In genomic region chr12:57420482-57420881, GRCh38 we compare ENCODE assay signal across 27 cellular contexts. TPM values are rescaled to one million over a fixed set of nuclear protein-coding genes. Genes with fewer than 3 reads are reported as not detected.
A peak's percentile ranks its signal among the peaks of the same experiment; 100 is the strongest.
DNase-seq lines count a peak whose midpoint lies in the region; ATAC-seq and TF ChIP-seq lines count a peak whose summit lies in the region.
"Had no signal": no experiment of that assay in that cellular context is flagged by ENCODE, and none has a peak within 500 bp of the region (broad histone marks: within the 10 kb centered on the region; RNA-seq: fewer than 3 reads in every experiment).

No MANE protein-coding gene starts in this region.

- H3K27me3 Mint-ChIP-seq in effector memory CD8-positive, alpha-beta T cell, result no peaks in the 10 kb centered on the region

- no peak overlapping the region for H2BK12ac ChIP-seq in trophoblast cell (ENCODE audit: low read length)

- no peak overlapping the region for H2AK5ac ChIP-seq in trophoblast cell (ENCODE audit: low read length)

- 100% methylated on average over 1 of the region's 5 CpGs for WGBS in trophoblast cell (ENCODE audit: extremely low coverage, insufficient coverage, insufficient read length)

- H3K9me3 ChIP-seq in SJSA1 (replicated peaks), result no peaks in the 10 kb centered on the region
- no peaks in the 10 kb centered on the region for H3K9me3 ChIP-seq in trophoblast cell (ENCODE audit: insufficient read depth, low read depth, low read length)
- H3K9me3 ChIP-seq in osteoblast (ENCODE audit: low read depth, low read length), result no peaks in the 10 kb centered on the region
- H3K9me3 ChIP-seq: A549, Caco-2, HAP-1, MG63 had no signal

- H3K4ac ChIP-seq in trophoblast cell (ENCODE audit: low read depth, low read length), result peak overlapping the region; percentile 10

- no peak overlapping the region for H2BK5ac ChIP-seq in trophoblast cell (ENCODE audit: low read depth, low read length, poor library complexity)

- H4K8ac ChIP-seq in trophoblast cell (ENCODE audit: low read depth, low read length), result no peak overlapping the region

- H3K4me1 ChIP-seq in SJSA1 (replicated peaks) (peaks cover 9% of the 10 kb centered on the region), trophoblast cell (ENCODE audit: control insufficient read depth in 1 of 2, insufficient read depth in 2 of 2, low read length in 2 of 2) (no peaks in the 10 kb centered on the region), osteoblast (ENCODE audit: insufficient read depth, low read length) (peaks cover 5% of the 10 kb centered on the region)
- H3K4me1 ChIP-seq: Caco-2, HAP-1 had no signal

- H4K91ac ChIP-seq in trophoblast cell (ENCODE audit: low read depth, low read length), result no peak overlapping the region

- no peak for ATAC-seq in effector memory CD8-positive, alpha-beta T cell (replicated peaks)
- ATAC-seq in Right ventricle myocardium superior (ENCODE audit: poor library complexity), result no peak
- ATAC-seq: A549; CD8-positive, alpha-beta T cell; GM23338; PC-3; Right ventricle myocardium inferior had no signal

- peaks cover 71% of the 10 kb centered on the region for H3K36me3 ChIP-seq in SJSA1
- H3K36me3 ChIP-seq in trophoblast cell (ENCODE audit: control insufficient read depth in 1 of 2, insufficient read depth in 2 of 2, low read length in 2 of 2), result peaks cover 3 to 11% of the 10 kb centered on the region in 2 experiments
- peaks cover 11% of the 10 kb centered on the region for H3K36me3 ChIP-seq in osteoblast (ENCODE audit: insufficient read depth, low read length)

- peak overlapping the region; percentile 19 for H3K9ac ChIP-seq in trophoblast cell (ENCODE audit: low read length)

- H3K4me2 ChIP-seq in trophoblast cell (ENCODE audit: low read length) (no peak overlapping the region), osteoblast (ENCODE audit: insufficient read depth, low read length) (no peak overlapping the region)
- H3K4me2 ChIP-seq: A549, GM23338 had no signal

- H3K4me1 Mint-ChIP-seq in effector memory CD8-positive, alpha-beta T cell (ENCODE audit: low read depth in 2 of 2), result peaks cover 12 to 42% of the 10 kb centered on the region in 2 donors

- no peak overlapping the region for H4K12ac ChIP-seq in trophoblast cell (ENCODE audit: low read depth, low read length)

- H3K18ac ChIP-seq in trophoblast cell (ENCODE audit: low read length), result no peak overlapping the region

- no peaks in the 10 kb centered on the region for H3K79me1 ChIP-seq in trophoblast cell (ENCODE audit: low read length)

- peak; percentile 63 to 90 for DNase-seq in SJSA1 (ENCODE audit: low read depth in 1 of 2, low spot score in 2 of 2)
- DNase-seq in effector memory CD8-positive, alpha-beta T cell, result no peak
- no peak for DNase-seq in trophoblast cell
- no peak for DNase-seq in osteoblast (ENCODE audit: insufficient read length, low spot score, missing footprints)
- DNase-seq in Right ventricle myocardium superior, result no peak
- DNase-seq: C1 segment of cervical spinal cord; Caco-2; CD8-positive, alpha-beta T cell; HFFc6; IMR-90; KG1; MG63; NCI-H1105 treated with DMSO at 0.1 percent for 48 hours; NCI-H146; NCI-H1930; NCI-H2107; NCI-H446; NCI-H524 treated with DMSO at 0.1 percent for 48 hours; NCI-H82; NK-92 treated with Interleukin-12 subunit alpha and Interleukin-12 subunit beta, amount 100 ng/mL, for 24 hours; PC-3 had no signal

- H3K14ac ChIP-seq in trophoblast cell (ENCODE audit: low read length), result no peak overlapping the region

- H3K79me2 ChIP-seq in trophoblast cell (ENCODE audit: control insufficient read depth, insufficient read depth, low read length, poor library complexity) (no peaks in the 10 kb centered on the region), osteoblast (ENCODE audit: insufficient read depth, low read length) (peaks cover 85% of the 10 kb centered on the region)

- H3K27ac ChIP-seq in SJSA1 (no peak overlapping the region), trophoblast cell (ENCODE audit: low read depth, low read length) (no peak overlapping the region), osteoblast (ENCODE audit: low read depth, low read length) (no peak overlapping the region)
- H3K27ac ChIP-seq: A549 had no signal

- H3K9me3 Mint-ChIP-seq in effector memory CD8-positive, alpha-beta T cell, result no peaks in the 10 kb centered on the region
- H3K9me3 Mint-ChIP-seq: CD8-positive, alpha-beta T cell; GM23338; HFFc6 had no signal

- H3K27ac Mint-ChIP-seq in effector memory CD8-positive, alpha-beta T cell, result peak overlapping the region; percentile 21 to 50
- H3K27ac Mint-ChIP-seq: GM23338, HFFc6 had no signal

- peaks cover 25% of the 10 kb centered on the region for H3K36me3 Mint-ChIP-seq in effector memory CD8-positive, alpha-beta T cell (ENCODE audit: insufficient read depth)

- H3K4me3 ChIP-seq in SJSA1 (no peak overlapping the region), trophoblast cell (ENCODE audit: low read depth, low read length) (no peak overlapping the region), osteoblast (ENCODE audit: insufficient read depth, low read length) (no peak overlapping the region)
- H3K4me3 ChIP-seq: A549, GM23338, HAP-1, MG63 had no signal

- no peak overlapping the region for H3K4me3 Mint-ChIP-seq in effector memory CD8-positive, alpha-beta T cell
- H3K4me3 Mint-ChIP-seq: CD8-positive, alpha-beta T cell; GM23338; HFFc6 had no signal

- intact Hi-C loops in Right ventricle myocardium superior (cut with DNase I), result no loop called here

- no peak overlapping the region for H3K23ac ChIP-seq in trophoblast cell (ENCODE audit: low read length)

- H3K27me3 ChIP-seq in SJSA1 (replicated peaks), result no peaks in the 10 kb centered on the region
- H3K27me3 ChIP-seq in trophoblast cell (ENCODE audit: insufficient read depth, low read length), result no peaks in the 10 kb centered on the region
- H3K27me3 ChIP-seq in osteoblast (ENCODE audit: insufficient read depth, low read length), result no peaks in the 10 kb centered on the region
- H3K27me3 ChIP-seq: MG63 had no signal

- TF ChIP-seq CTCF in osteoblast (IDR thresholded peaks at IDR 0.05; ENCODE audit: extremely low read depth, low read depth, low read length), result no peak

- no peak overlapping the region for H2BK120ac ChIP-seq in trophoblast cell (ENCODE audit: insufficient read depth, low read length, poor library complexity)

- H2AFZ ChIP-seq in trophoblast cell (ENCODE audit: insufficient read depth, low read length, poor library complexity) (no peak overlapping the region), osteoblast (ENCODE audit: low read length) (no peak overlapping the region)
- H2AFZ ChIP-seq: GM23338 had no signal

- H4K20me1 ChIP-seq in osteoblast (ENCODE audit: insufficient read depth, low read length), result peaks cover 23% of the 10 kb centered on the region

RNA-seq across cellular contexts. Expression of gene R3HDM2, which starts 10.4 kb away (rescaled TPM):
- total RNA-seq in SJSA1 (2014; rRNA removed; shearing (Covaris generic)), result 14.2 and 18.4 TPM in 2 replicates
- polyA plus RNA-seq in trophoblast cell (2013), result 24.2 and 24.9 TPM in 2 replicates
- total RNA-seq in osteoblast, result 23.2 and 25.0 TPM in 2 replicates
- total RNA-seq in Right ventricle myocardium superior, result 48.9 TPM

RNA-seq across cellular contexts. Expression of gene INHBC, which starts 14.1 kb away (rescaled TPM):
- total RNA-seq in SJSA1 (2014; rRNA removed; shearing (Covaris generic)), result 0.18 and 0.88 TPM in 2 replicates
- polyA plus RNA-seq in trophoblast cell (2013), result 0.01 and 0.03 TPM in 2 replicates
- total RNA-seq in osteoblast (not detected in 2 replicates), Right ventricle myocardium superior (not detected)
- total RNA-seq: Caco-2, GM23338, HFFc6, IMR-90, PC-3, Right ventricle myocardium inferior, RPMI7951, SK-MEL-5 had no signal

RNA-seq across cellular contexts. Expression of gene INHBE, which starts 34.6 kb away (rescaled TPM):
- 2.2 and 2.5 TPM in 2 replicates for total RNA-seq in SJSA1 (2014; rRNA removed; shearing (Covaris generic))
- 0.26 and 0.46 TPM in 2 replicates for polyA plus RNA-seq in trophoblast cell (2013)
- 0.88 and 3.3 TPM in 2 replicates for total RNA-seq in osteoblast
- total RNA-seq in Right ventricle myocardium superior, result not detected
- total RNA-seq: CD8-positive, alpha-beta T cell; PC-3; Right ventricle myocardium inferior had no signal

RNA-seq across cellular contexts. Expression of gene GLI1, which starts 39.1 kb away (rescaled TPM):
- 225 and 323 TPM in 2 replicates for total RNA-seq in SJSA1 (2014; rRNA removed; shearing (Covaris generic))
- 1.4 and 2.3 TPM in 2 replicates for polyA plus RNA-seq in trophoblast cell (2013)
- total RNA-seq in osteoblast (0.29 and 0.36 TPM in 2 replicates), Right ventricle myocardium superior (0.56 TPM)

RNA-seq across cellular contexts. Expression of gene ARHGAP9, which starts 59.2 kb away (rescaled TPM):
- total RNA-seq in SJSA1 (2014; rRNA removed; shearing (Covaris generic)), result 30.6 TPM in 2 replicates
- polyA plus RNA-seq in trophoblast cell (2013), result 0.26 and 0.49 TPM in 2 replicates
- 0.29 and 0.36 TPM in 2 replicates for total RNA-seq in osteoblast
- 4.1 TPM for total RNA-seq in Right ventricle myocardium superior
- total RNA-seq: PC-3, RPMI7951, SK-MEL-5 had no signal

Comparison
In these comparisons a context has a peak if more than half of its experiments do, and no peak if none do; other contexts are left out.
1. DNase-seq: peak in SJSA1 (2 of 2); none in effector memory CD8-positive, alpha-beta T cell (0 of 3), trophoblast cell (0 of 2), osteoblast (single experiment) and Right ventricle myocardium superior (single experiment).